Comparison of ENCODE assay signal across 1 cellular context in genomic region chr19:47152205-47152604, GRCh38.
TF ChIP-seq lines count a peak whose summit lies in the region.

No MANE protein-coding gene starts in this region.

TF ChIP-seq in HCT116, 20 proteins besides CTCF, POLR2A, EP300 and RAD21:
- TF ChIP-seq EZH2 (IDR thresholded peaks at IDR 0.05) (no peak), FOSL1 (IDR thresholded peaks at IDR 0.05; ENCODE audit: low read depth) (no peak), CEBPB (IDR thresholded peaks at IDR 0.05; ENCODE audit: low read depth) (no peak), ATF3 (IDR thresholded peaks at IDR 0.05) (no peak), MAX (IDR thresholded peaks at IDR 0.05) (no peak), EGR1 (IDR thresholded peaks at IDR 0.05; ENCODE audit: low read depth) (no peak), ZFX (IDR thresholded peaks at IDR 0.05) (no peak), TCF7L2 (IDR thresholded peaks at IDR 0.05; ENCODE audit: borderline replicate concordance, extremely low read depth, insufficient read depth, insufficient read length) (no peak), YY1 (IDR thresholded peaks at IDR 0.05; ENCODE audit: extremely low read depth, insufficient replicate concordance, low read depth, low read length) (no peak), CBX3 (IDR thresholded peaks at IDR 0.05; ENCODE audit: low read depth) (no peak), REST (IDR thresholded peaks at IDR 0.05; ENCODE audit: low read depth) (no peak), ZNF274 (IDR thresholded peaks at IDR 0.05; ENCODE audit: low read depth, low read length) (no peak), ZBTB33 (IDR thresholded peaks at IDR 0.05; ENCODE audit: extremely low read depth, insufficient replicate concordance, low read length) (no peak), SIN3A (IDR thresholded peaks at IDR 0.05; ENCODE audit: low read depth) (no peak), POLR2AphosphoS5 (IDR thresholded peaks at IDR 0.05; ENCODE audit: low read depth, low read length) (no peak)
